ENCODE assay signal across 18 cellular contexts in genomic region chr19:31938675-31939074, GRCh38.
"Had no signal": no experiment of that assay in that cellular context is flagged by ENCODE, and none has a peak within 500 bp of the region (broad histone marks: within the 10 kb centered on the region; RNA-seq: fewer than 3 reads in every experiment).

No MANE protein-coding gene starts in this region.

- H3K9me3 ChIP-seq: breast epithelium, gastrocnemius medialis, neutrophil had no signal

- H3K27me3 ChIP-seq: breast epithelium, gastrocnemius medialis, neutrophil had no signal

- H3K27me3 Mint-ChIP-seq: activated CD4-positive, alpha-beta T cell treated with anti-CD3 and anti-CD28 coated beads, Interleukin-2, amount 10 ng/mL, durations not matched to agents 7 days and 5 days; activated naive CD4-positive, alpha-beta T cell treated with anti-CD3 and anti-CD28 coated beads, Interleukin-2, amount 10 ng/mL, durations not matched to agents 7 days and 5 days; activated T-cell treated with anti-CD3 and anti-CD28 coated beads, Interleukin-2, amount 50 U/mL, for 24 hours had no signal

- ATAC-seq: activated CD8-positive, alpha-beta T cell treated with anti-CD3 and anti-CD28 coated beads, Interleukin-2, amount 10 ng/mL, durations not matched to agents 7 days and 5 days; gastrocnemius medialis; natural killer cell; sciatic nerve had no signal

- H3K36me3 ChIP-seq: breast epithelium, gastrocnemius medialis, neutrophil had no signal

- H3K27ac Mint-ChIP-seq: activated CD4-positive, alpha-beta T cell treated with anti-CD3 and anti-CD28 coated beads, Interleukin-2, amount 10 ng/mL, durations not matched to agents 7 days and 5 days; activated CD8-positive, alpha-beta T cell treated with anti-CD3 and anti-CD28 coated beads, Interleukin-2, amount 10 ng/mL, durations not matched to agents 7 days and 5 days; activated naive CD4-positive, alpha-beta T cell treated with anti-CD3 and anti-CD28 coated beads, Interleukin-2, amount 10 ng/mL, durations not matched to agents 7 days and 5 days; activated T-cell treated with anti-CD3 and anti-CD28 coated beads, Interleukin-2, amount 50 U/mL, for 24 hours; natural killer cell had no signal

- H3K4me1 Mint-ChIP-seq: activated CD4-positive, alpha-beta T cell treated with anti-CD3 and anti-CD28 coated beads, Interleukin-2, amount 10 ng/mL, durations not matched to agents 7 days and 5 days; activated naive CD4-positive, alpha-beta T cell treated with anti-CD3 and anti-CD28 coated beads, Interleukin-2, amount 10 ng/mL, durations not matched to agents 7 days and 5 days; natural killer cell had no signal

- H3K4me1 ChIP-seq: breast epithelium, gastrocnemius medialis, parathyroid adenoma had no signal

- H3K79me2 ChIP-seq: parathyroid adenoma had no signal

- DNase-seq: activated CD4-positive, alpha-beta T cell treated with anti-CD3 and anti-CD28 coated beads, Interleukin-2, amount 10 ng/mL, durations not matched to agents 7 days and 5 days; activated CD8-positive, alpha-beta T cell treated with anti-CD3 and anti-CD28 coated beads, Interleukin-2, amount 10 ng/mL, durations not matched to agents 7 days and 5 days; activated naive CD4-positive, alpha-beta T cell treated with anti-CD3 and anti-CD28 coated beads, Interleukin-2, amount 10 ng/mL, durations not matched to agents 7 days and 5 days; activated T-cell treated with anti-CD3 and anti-CD28 coated beads, Interleukin-2, amount 50 U/mL, for 24 hours; aorta; erythroblast; gastrocnemius medialis; head of caudate nucleus; natural killer cell; stimulated activated naive CD4-positive, alpha-beta T cell; T-helper 1 cell; T-helper 9 cell had no signal

- FAIRE-seq: endometrium had no signal

- H3K4me3 ChIP-seq: breast epithelium, coronary artery, gastrocnemius medialis had no signal

- H2AFZ ChIP-seq: parathyroid adenoma had no signal

- H3K4me3 Mint-ChIP-seq: activated CD4-positive, alpha-beta T cell treated with anti-CD3 and anti-CD28 coated beads, Interleukin-2, amount 10 ng/mL, durations not matched to agents 7 days and 5 days; activated CD8-positive, alpha-beta T cell treated with anti-CD3 and anti-CD28 coated beads, Interleukin-2, amount 10 ng/mL, durations not matched to agents 7 days and 5 days; activated naive CD4-positive, alpha-beta T cell treated with anti-CD3 and anti-CD28 coated beads, Interleukin-2, amount 10 ng/mL, durations not matched to agents 7 days and 5 days; activated T-cell treated with anti-CD3 and anti-CD28 coated beads, Interleukin-2, amount 50 U/mL, for 24 hours; natural killer cell had no signal

- H3K36me3 Mint-ChIP-seq: activated naive CD4-positive, alpha-beta T cell treated with anti-CD3 and anti-CD28 coated beads, Interleukin-2, amount 10 ng/mL, durations not matched to agents 7 days and 5 days; natural killer cell had no signal

- H3K27ac ChIP-seq: breast epithelium, coronary artery, gastrocnemius medialis, neutrophil, parathyroid adenoma had no signal

- H3K9ac ChIP-seq: parathyroid adenoma had no signal
